20 cellular contexts compared by ENCODE assay signal in the genomic region with DNA sequence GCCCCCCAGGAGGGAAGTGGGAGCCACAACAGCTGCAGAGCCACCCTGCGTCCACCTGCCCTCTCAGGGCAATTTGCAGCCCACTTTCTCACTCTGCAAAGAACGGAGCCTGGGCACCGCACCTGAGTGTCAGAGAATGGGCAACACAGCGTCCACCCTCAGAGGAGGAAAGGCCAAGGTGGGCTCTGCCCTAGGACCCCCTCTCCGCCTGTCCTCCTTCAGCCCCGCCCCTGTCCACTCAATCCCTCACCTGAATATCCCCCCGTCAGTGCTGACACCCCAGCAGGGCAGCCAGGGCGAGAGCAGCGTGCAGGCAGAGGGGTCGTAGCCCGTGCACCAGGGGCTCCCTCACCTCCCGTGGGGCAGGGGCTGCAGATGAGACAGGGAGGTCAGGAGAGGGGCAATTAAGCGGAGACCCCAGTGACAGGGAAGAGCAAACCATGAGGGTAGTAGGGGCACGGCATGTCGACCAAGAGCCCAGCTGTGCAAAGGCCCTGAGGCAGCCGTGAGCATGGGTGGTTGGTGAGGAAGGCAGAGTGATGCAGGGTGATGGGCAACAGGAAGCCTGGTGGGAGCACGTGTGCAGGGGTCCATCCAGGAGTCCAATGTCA.
"Had no signal": no experiment of that assay in that cellular context is flagged by ENCODE, and none has a peak within 500 bp of the region (broad histone marks: within the 10 kb centered on the region; RNA-seq: fewer than 3 reads in every experiment).

No MANE protein-coding gene starts in this region.

- H3K36me3 ChIP-seq: esophagus squamous epithelium, gastrocnemius medialis, ovary, stomach, suprapubic skin, tibial nerve had no signal

- H3K9me3 ChIP-seq: esophagus squamous epithelium, gastrocnemius medialis, ovary, psoas muscle, stomach, suprapubic skin, tibial nerve had no signal

- H3K4me3 ChIP-seq: dorsolateral prefrontal cortex, esophagus squamous epithelium, gastrocnemius medialis, ovary, psoas muscle, skin epidermis, stomach, suprapubic skin, tibial nerve had no signal

- ATAC-seq: activated naive CD8-positive, alpha-beta T cell treated with anti-CD3 and anti-CD28 coated beads, Interleukin-2, amount 50 U/mL, for 24 hours; gastrocnemius medialis; left colon; naive thymus-derived CD4-positive, alpha-beta T cell; psoas muscle; right cardiac atrium; stimulated activated memory B cell treated with anti-CD40 and anti-IgM and Interleukin-4, amounts not matched to agents 10 μg/mL and 1 μg/mL and 100 μg/mL, for 72 hours; T-helper 17 cell had no signal

- H3K27me3 ChIP-seq: ovary had no signal

- DNase-seq: activated CD4-positive, alpha-beta memory T cell treated with anti-CD3 and anti-CD28 coated beads, Interleukin-2, amount 10 ng/mL, durations not matched to agents 7 days and 5 days; activated CD4-positive, alpha-beta T cell treated with anti-CD3 and anti-CD28 coated beads, Interleukin-2, amount 10 ng/mL, durations not matched to agents 24 days and 14 days; activated effector memory CD4-positive, alpha-beta T cell treated with anti-CD3 and anti-CD28 coated beads, Interleukin-2, amount 50 U/mL, for 16 hours; activated naive CD4-positive, alpha-beta T cell treated with anti-CD3 and anti-CD28 coated beads, Interleukin-2, amount 50 U/mL, for 16 hours; activated naive CD8-positive, alpha-beta T cell treated with anti-CD3 and anti-CD28 coated beads, Interleukin-2, amount 50 U/mL, for 24 hours; esophagus squamous epithelium; gastrocnemius medialis; left colon; naive thymus-derived CD4-positive, alpha-beta T cell; stimulated activated CD4-positive, alpha-beta T cell treated with anti-CD3 and anti-CD28 coated beads, Interleukin-15, amount 100 ng/mL, for 24 hours; stomach had no signal

- H3K27ac ChIP-seq: dorsolateral prefrontal cortex, esophagus squamous epithelium, gastrocnemius medialis, ovary, psoas muscle, skin epidermis, stomach, suprapubic skin, tibial nerve had no signal

- H3K4me1 ChIP-seq: esophagus squamous epithelium, gastrocnemius medialis, psoas muscle, suprapubic skin, tibial nerve had no signal
